Comparison of ENCODE assay signal across 19 cellular contexts in genomic region chr13:56352356-56352755, GRCh38.
"Had no signal": no experiment of that assay in that cellular context is flagged by ENCODE, and none has a peak within 500 bp of the region (broad histone marks: within the 10 kb centered on the region; RNA-seq: fewer than 3 reads in every experiment).

No MANE protein-coding gene starts in this region.

- H3K4me3 ChIP-seq: breast epithelium, left ventricle myocardium inferior, neural progenitor cell, right atrium auricular region, tibial artery had no signal

- H3K9me3 Mint-ChIP-seq: memory B cell, neural progenitor cell had no signal

- H3K4me1 Mint-ChIP-seq: memory B cell had no signal

- H3K4me1 ChIP-seq: breast epithelium, left ventricle myocardium inferior, neural progenitor cell, right atrium auricular region had no signal

- DNase-seq: activated CD4-positive, alpha-beta T cell treated with anti-CD3 and anti-CD28 coated beads, Interleukin-2, amount 50 U/mL, for 1 hour; activated CD4-positive, CD25-positive, alpha-beta regulatory T cell treated with anti-CD3 and anti-CD28 coated beads, Interleukin-2, amount 50 U/mL, for 72 hours; activated CD8-positive, alpha-beta memory T cell treated with anti-CD3 and anti-CD28 coated beads, Interleukin-2, amount 50 U/mL, for 4 hours; activated naive CD4-positive, alpha-beta T cell treated with anti-CD3 and anti-CD28 coated beads for 36 hours; activated T-cell treated with anti-CD3 and anti-CD28 coated beads, Interleukin-2, amount 50 U/mL, for 4 hours; effector CD8-positive, alpha-beta T cell; foreskin fibroblast; hypothalamus; islet precursor cell; left ventricle myocardium inferior; stimulated activated CD4-positive, alpha-beta T cell treated with anti-CD3 and anti-CD28 coated beads, Interleukin-2, amount 100 ng/mL, for 24 hours; stimulated activated naive CD8-positive, alpha-beta T cell treated with anti-CD3 and anti-CD28 coated beads, Interleukin-15, Interleukin-2, amounts not matched to agents 100 U/mL and 50 U/mL, for 24 hours; substantia nigra; tibial artery had no signal

- H3K4me2 ChIP-seq: neural progenitor cell had no signal

- H3K4me3 Mint-ChIP-seq: activated naive CD4-positive, alpha-beta T cell treated with anti-CD3 and anti-CD28 coated beads for 36 hours; activated T-cell treated with anti-CD3 and anti-CD28 coated beads, Interleukin-2, amount 50 U/mL, for 4 hours; memory B cell; neural progenitor cell had no signal

- H3K27me3 Mint-ChIP-seq: memory B cell, progenitor cell of endocrine pancreas had no signal

- ATAC-seq: activated T-cell treated with anti-CD3 and anti-CD28 coated beads, Interleukin-2, amount 50 U/mL, for 4 hours; stimulated activated naive CD8-positive, alpha-beta T cell treated with anti-CD3 and anti-CD28 coated beads, Interleukin-15, Interleukin-2, amounts not matched to agents 100 U/mL and 50 U/mL, for 24 hours had no signal

- H3K9me3 ChIP-seq: breast epithelium, left ventricle myocardium inferior, right atrium auricular region, tibial artery had no signal

- H3K27ac Mint-ChIP-seq: activated naive CD4-positive, alpha-beta T cell treated with anti-CD3 and anti-CD28 coated beads for 36 hours; memory B cell; neural progenitor cell; progenitor cell of endocrine pancreas had no signal

- H3K36me3 ChIP-seq: breast epithelium, left ventricle myocardium inferior, neural progenitor cell, right atrium auricular region, tibial artery had no signal

- H3K27me3 ChIP-seq: breast epithelium, neural progenitor cell, right atrium auricular region, tibial artery had no signal

- H3K36me3 Mint-ChIP-seq: memory B cell, neural progenitor cell had no signal

- H2AFZ ChIP-seq: neural progenitor cell had no signal

- H3K27ac ChIP-seq: breast epithelium, left ventricle myocardium inferior, neural progenitor cell, right atrium auricular region, tibial artery had no signal
